In the genomic region with DNA sequence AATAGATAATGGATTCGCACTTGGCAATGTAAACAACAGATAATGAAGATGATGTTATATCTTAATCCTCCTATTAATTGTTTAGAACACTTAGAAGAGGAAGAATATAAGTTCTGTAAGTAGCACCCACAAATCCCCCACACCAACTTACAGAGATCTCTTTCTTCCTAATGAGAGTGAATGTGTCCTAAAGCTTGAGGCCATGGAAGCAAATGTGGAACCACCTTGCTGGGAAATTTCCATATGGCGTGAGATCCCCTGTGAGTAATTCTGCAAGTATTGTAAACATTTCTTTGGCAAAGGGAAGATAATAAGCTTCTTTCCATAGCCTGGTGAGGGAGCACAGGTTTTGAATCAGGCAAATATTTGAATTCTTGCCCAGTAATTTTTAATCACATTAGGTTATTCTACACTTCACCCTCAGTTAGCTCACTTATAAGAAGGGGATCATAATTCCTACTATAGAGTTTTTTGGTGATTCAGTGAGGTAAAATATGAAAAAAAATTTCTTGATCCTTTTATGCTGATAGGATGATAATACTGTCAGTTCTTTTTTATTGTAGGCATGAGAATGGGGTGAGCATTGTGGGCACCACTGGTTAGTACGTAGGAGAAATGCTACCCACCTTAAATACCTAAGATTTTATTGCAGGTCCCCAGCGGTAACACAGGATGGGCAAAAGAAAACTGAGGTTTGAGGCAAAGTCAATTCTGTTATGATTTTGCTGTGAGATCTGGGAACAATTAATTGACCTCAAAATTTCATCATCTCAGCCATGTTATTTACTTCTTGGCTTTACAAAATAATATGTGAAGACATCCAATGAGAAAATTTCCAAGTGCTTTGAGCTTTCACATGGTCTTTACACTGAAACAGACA, we compare ENCODE assay signal across 15 cellular contexts.
DNase-seq lines count a peak whose midpoint lies in the region; ATAC-seq and TF ChIP-seq lines count a peak whose summit lies in the region.
"Had no signal": no experiment of that assay in that cellular context is flagged by ENCODE, and none has a peak within 500 bp of the region (broad histone marks: within the 10 kb centered on the region; RNA-seq: fewer than 3 reads in every experiment).

No MANE protein-coding gene starts in this region.

- TF ChIP-seq CTCF in HFF-Myc (IDR thresholded peaks at IDR 0.05; ENCODE audit: low read depth, low read length, missing control alignments): no peak

- peaks cover 3% of the 10 kb centered on the region for H3K27me3 Mint-ChIP-seq in activated naive CD8-positive, alpha-beta T cell treated with anti-CD3 and anti-CD28 coated beads for 36 hours

- no peaks in the 10 kb centered on the region for H3K36me3 Mint-ChIP-seq in activated naive CD8-positive, alpha-beta T cell treated with anti-CD3 and anti-CD28 coated beads for 36 hours
- H3K36me3 Mint-ChIP-seq: CD14-positive monocyte; stimulated activated naive B cell treated with anti-CD40 and anti-IgM and Interleukin-4, amounts not matched to agents 10 μg/mL and 1 μg/mL and 100 μg/mL, for 72 hours had no signal

- H3K27ac ChIP-seq in ACC112 (ENCODE audit: low read depth, low read length): peak overlapping the region; percentile 75

- peaks cover 38% of the 10 kb centered on the region for H3K4me1 ChIP-seq in ACC112 (ENCODE audit: control insufficient read depth, insufficient read depth, low read length, unreplicated experiment)

- H3K79me2 ChIP-seq in ACC112 (ENCODE audit: control insufficient read depth, insufficient read depth, low read length, unreplicated experiment): no peaks in the 10 kb centered on the region

- ATAC-seq in GM19328 (IDR thresholded peaks at IDR 0.05; ENCODE audit: unreplicated experiment): no peak
- ATAC-seq: stimulated activated naive B cell treated with anti-CD40 and anti-IgM and Interleukin-4, amounts not matched to agents 10 μg/mL and 1 μg/mL and 100 μg/mL, for 72 hours had no signal

- no peak overlapping the region for H3K27ac Mint-ChIP-seq in activated naive CD8-positive, alpha-beta T cell treated with anti-CD3 and anti-CD28 coated beads for 36 hours
- H3K27ac Mint-ChIP-seq: stimulated activated naive B cell treated with anti-CD40 and anti-IgM and Interleukin-4, amounts not matched to agents 10 μg/mL and 1 μg/mL and 100 μg/mL, for 72 hours had no signal

- no peaks in the 10 kb centered on the region for H3K27me3 ChIP-seq in ACC112 (ENCODE audit: insufficient read depth, low read length)

- H3K36me3 ChIP-seq in ACC112 (ENCODE audit: insufficient read depth, low read length): 0 out of 2 replicates have a peak, but pooled peaks cover 3% of the 10 kb centered on the region

- DNase-seq in HFF-Myc (ENCODE audit: extremely low read depth, low read depth): peak; percentile 94
- peak; percentile 17 for DNase-seq in T1000 (lab: John Stamatoyannopoulos, UW)
- peak; percentile 55 for DNase-seq in glomerular endothelial cell (ENCODE audit: extremely low read depth, low read depth, low spot score)
- DNase-seq in GF-D8 (lab: John Stamatoyannopoulos, UW): no peak
- DNase-seq in activated naive CD8-positive, alpha-beta T cell treated with anti-CD3 and anti-CD28 coated beads for 36 hours: no peak
- DNase-seq in activated CD8-positive, alpha-beta memory T cell treated with anti-CD3 and anti-CD28 coated beads, Interleukin-2, amount 50 U/mL, for 48 hours: no peak
- DNase-seq: caudate nucleus; hypothalamus; Karpas-422; NCI-H82; stimulated activated CD4-positive, alpha-beta T cell treated with anti-CD3 and anti-CD28 coated beads, Interleukin-15, amount 100 ng/mL, for 24 hours; stimulated activated naive B cell treated with anti-CD40 and anti-IgM and Interleukin-4, amounts not matched to agents 10 μg/mL and 1 μg/mL and 100 μg/mL, for 72 hours had no signal

- H3K4me1 Mint-ChIP-seq in activated naive CD8-positive, alpha-beta T cell treated with anti-CD3 and anti-CD28 coated beads for 36 hours: no peaks in the 10 kb centered on the region
- H3K4me1 Mint-ChIP-seq: CD14-positive monocyte; stimulated activated naive B cell treated with anti-CD40 and anti-IgM and Interleukin-4, amounts not matched to agents 10 μg/mL and 1 μg/mL and 100 μg/mL, for 72 hours had no signal

- peak overlapping the region; percentile 29 for H2AFZ ChIP-seq in ACC112 (ENCODE audit: low read length, unreplicated experiment)

- peaks cover 7% of the 10 kb centered on the region for H3K9me3 Mint-ChIP-seq in activated naive CD8-positive, alpha-beta T cell treated with anti-CD3 and anti-CD28 coated beads for 36 hours

- no peak overlapping the region for H3K4me3 Mint-ChIP-seq in activated naive CD8-positive, alpha-beta T cell treated with anti-CD3 and anti-CD28 coated beads for 36 hours
- H3K4me3 Mint-ChIP-seq: CD14-positive monocyte; stimulated activated naive B cell treated with anti-CD40 and anti-IgM and Interleukin-4, amounts not matched to agents 10 μg/mL and 1 μg/mL and 100 μg/mL, for 72 hours had no signal

- peak overlapping the region; percentile 28; the same call in 1 of the 2 replicates for H3K4me3 ChIP-seq in ACC112 (ENCODE audit: low read depth, low read length)
- H3K4me3 ChIP-seq in HFF-Myc (replicated peaks; ENCODE audit: low read depth, low read length): no peak overlapping the region

Comparison
In these comparisons a context has a peak if more than half of its experiments do, and no peak if none do; other contexts are left out.
1. DNase-seq: peak in HFF-Myc (single experiment), T1000 (single experiment) and glomerular endothelial cell (single experiment); none in GF-D8 (single experiment), activated naive CD8-positive, alpha-beta T cell treated with anti-CD3 and anti-CD28 coated beads for 36 hours (single experiment) and activated CD8-positive, alpha-beta memory T cell treated with anti-CD3 and anti-CD28 coated beads, Interleukin-2, amount 50 U/mL, for 48 hours (single experiment).